ENCODE assay signal across 22 cellular contexts in the genomic region with DNA sequence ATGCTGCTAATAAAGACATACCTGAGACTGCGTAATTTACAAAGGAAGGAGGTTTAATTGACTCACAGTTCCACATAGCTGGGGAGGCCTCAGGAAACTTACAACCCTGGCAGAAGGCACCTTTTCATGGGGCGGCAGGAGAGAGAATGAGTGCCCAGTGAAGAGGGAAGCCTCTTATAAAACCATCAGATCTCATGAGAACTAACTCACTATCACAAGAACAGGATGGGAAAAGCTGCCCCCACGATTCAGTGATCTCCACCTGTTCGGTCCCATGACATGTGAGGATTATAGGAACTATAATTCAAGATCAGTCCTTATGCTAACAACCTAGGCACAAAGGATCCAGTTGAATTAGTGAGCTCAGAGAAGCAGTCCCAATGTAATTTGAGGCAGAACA. TPM values are rescaled to one million over a fixed set of nuclear protein-coding genes. Genes with fewer than 3 reads are reported as not detected.
"Had no signal": no experiment of that assay in that cellular context is flagged by ENCODE, and none has a peak within 500 bp of the region (broad histone marks: within the 10 kb centered on the region; RNA-seq: fewer than 3 reads in every experiment).

No MANE protein-coding gene starts in this region.

- H3K9me3 ChIP-seq: gastrocnemius medialis, heart right ventricle, psoas muscle, right lobe of liver, suprapubic skin, thyroid gland had no signal

- H3K9me3 Mint-ChIP-seq: naive thymus-derived CD4-positive, alpha-beta T cell; neural crest cell; stimulated activated effector memory CD8-positive, alpha-beta T cell treated with anti-CD3 and anti-CD28 coated beads, Interleukin-12 subunit alpha, Interleukin-12 subunit beta, amount 100 ng/mL, for 72 hours; type B pancreatic cell had no signal

- H3K27ac ChIP-seq: dorsolateral prefrontal cortex, gastrocnemius medialis, heart right ventricle, parathyroid adenoma, psoas muscle, right lobe of liver, suprapubic skin, thyroid gland had no signal

- DNase-seq: cortex of kidney; dorsolateral prefrontal cortex; effector CD8-positive, alpha-beta T cell; gastrocnemius medialis; heart right ventricle; hypothalamus; kidney glomerular epithelial cell; naive thymus-derived CD4-positive, alpha-beta T cell; occipital lobe; psoas muscle; retina; right lobe of liver; stimulated activated CD4-positive, alpha-beta T cell treated with anti-CD3 and anti-CD28 coated beads, Interleukin-4, amount 100 ng/mL, for 1 hour; stimulated activated CD8-positive, alpha-beta memory T cell treated with anti-CD3 and anti-CD28 coated beads, Interleukin-4, amount 100 ng/mL, for 48 hours; stimulated activated naive CD8-positive, alpha-beta T cell treated with anti-CD3 and anti-CD28 coated beads, Interleukin-15, Interleukin-2, amounts not matched to agents 100 U/mL and 50 U/mL, for 24 hours; thyroid gland had no signal

- H3K4me1 Mint-ChIP-seq: naive thymus-derived CD4-positive, alpha-beta T cell; stimulated activated effector memory CD8-positive, alpha-beta T cell treated with anti-CD3 and anti-CD28 coated beads, Interleukin-12 subunit alpha, Interleukin-12 subunit beta, amount 100 ng/mL, for 72 hours had no signal

- ATAC-seq: esophagus mucosa; gastrocnemius medialis; heart right ventricle; naive thymus-derived CD4-positive, alpha-beta T cell; psoas muscle; right lobe of liver; stimulated activated effector memory CD8-positive, alpha-beta T cell treated with anti-CD3 and anti-CD28 coated beads, Interleukin-12 subunit alpha, Interleukin-12 subunit beta, amount 100 ng/mL, for 72 hours; stimulated activated naive CD8-positive, alpha-beta T cell treated with anti-CD3 and anti-CD28 coated beads, Interleukin-15, Interleukin-2, amounts not matched to agents 100 U/mL and 50 U/mL, for 24 hours had no signal

- H3K36me3 ChIP-seq: gastrocnemius medialis, heart right ventricle, right lobe of liver, suprapubic skin, thyroid gland had no signal

- H3K27me3 Mint-ChIP-seq: type B pancreatic cell had no signal

- H3K4me3 Mint-ChIP-seq: naive thymus-derived CD4-positive, alpha-beta T cell; neural crest cell; stimulated activated effector memory CD8-positive, alpha-beta T cell treated with anti-CD3 and anti-CD28 coated beads, Interleukin-12 subunit alpha, Interleukin-12 subunit beta, amount 100 ng/mL, for 72 hours; type B pancreatic cell had no signal

- H3K36me3 Mint-ChIP-seq: naive thymus-derived CD4-positive, alpha-beta T cell; stimulated activated effector memory CD8-positive, alpha-beta T cell treated with anti-CD3 and anti-CD28 coated beads, Interleukin-12 subunit alpha, Interleukin-12 subunit beta, amount 100 ng/mL, for 72 hours; type B pancreatic cell had no signal

- H3K4me1 ChIP-seq: gastrocnemius medialis, heart right ventricle, psoas muscle, suprapubic skin, thyroid gland had no signal

- H3K27ac Mint-ChIP-seq: naive thymus-derived CD4-positive, alpha-beta T cell; stimulated activated effector memory CD8-positive, alpha-beta T cell treated with anti-CD3 and anti-CD28 coated beads, Interleukin-12 subunit alpha, Interleukin-12 subunit beta, amount 100 ng/mL, for 72 hours; type B pancreatic cell had no signal

- H3K4me3 ChIP-seq: dorsolateral prefrontal cortex, gastrocnemius medialis, heart right ventricle, psoas muscle, right lobe of liver, suprapubic skin, thyroid gland had no signal

RNA-seq across cellular contexts. Expression of a gene that starts 59.4 kb away (rescaled TPM):
- total RNA-seq: naive thymus-derived CD4-positive, alpha-beta T cell had no signal
- polyA plus RNA-seq: naive thymus-derived CD4-positive, alpha-beta T cell had no signal
